8 cellular contexts compared by ENCODE assay signal in the genomic region with DNA sequence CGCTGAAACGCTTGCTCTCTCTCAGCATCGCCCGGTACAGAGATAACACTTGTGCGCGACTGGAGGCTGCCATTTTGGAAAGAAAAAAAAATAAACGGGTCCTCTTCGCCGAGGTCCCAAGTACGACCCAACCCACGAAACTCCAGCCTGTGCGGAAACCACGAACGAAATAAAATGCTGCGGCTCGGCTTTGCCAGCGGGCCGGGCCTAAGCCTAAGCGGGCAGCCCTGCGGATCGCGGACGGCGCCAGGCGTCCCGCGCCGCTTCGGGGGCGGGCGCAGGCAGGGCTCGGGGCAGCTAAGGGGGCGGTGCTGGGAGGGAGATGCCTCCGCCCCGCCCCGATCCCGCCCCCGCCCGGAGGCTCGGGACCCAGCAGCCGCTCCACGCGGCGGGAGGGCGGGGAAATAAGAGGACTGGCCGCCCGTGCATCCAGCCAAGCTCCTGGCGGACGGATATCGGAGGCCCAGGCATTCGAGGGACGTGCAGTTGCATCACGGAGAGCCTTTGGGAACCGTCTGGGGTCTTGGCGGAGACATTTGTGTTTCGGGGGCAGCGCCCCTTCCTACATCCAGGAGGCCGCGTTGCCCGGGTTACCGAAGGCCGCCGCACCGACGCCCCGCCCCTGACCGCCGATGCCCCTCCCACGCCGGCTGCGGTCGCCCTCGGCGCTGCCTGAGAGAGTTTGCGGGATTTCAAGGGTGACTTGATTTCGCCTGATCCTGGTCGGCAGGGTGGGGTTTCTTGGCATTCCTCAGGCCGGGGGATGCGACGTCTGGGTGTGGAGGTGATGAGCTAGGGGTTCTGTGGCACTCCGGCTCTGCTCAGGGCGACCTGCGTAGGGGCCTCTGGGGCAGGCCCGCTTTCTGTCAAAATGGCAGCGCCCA. TPM values are rescaled to one million over a fixed set of nuclear protein-coding genes. Genes with fewer than 3 reads are reported as not detected.
DNase-seq lines count a peak whose midpoint lies in the region; ATAC-seq and TF ChIP-seq lines count a peak whose summit lies in the region.

FARS2 (plus strand) TSS at position 853 of the 884 bp plus-strand sequence.
LYRM4 (minus strand) TSS at position 290 of the 884 bp plus-strand sequence; CDS start at position 73, 217 bp downstream.

- WGBS in right lobe of liver (ENCODE audit: insufficient coverage, low coverage, low lambda C conversion rate, missing lambda C conversion rate), result 0% methylated on average over 13 of the region's 85 CpGs

- peaks cover 3 to 6% of the 10 kb centered on the region in 2 donors for H3K36me3 Mint-ChIP-seq in CD14-positive monocyte
- H3K36me3 Mint-ChIP-seq in activated CD4-positive, alpha-beta memory T cell treated with anti-CD3 and anti-CD28 coated beads for 36 hours, result peaks cover 19% of the 10 kb centered on the region

- no peaks in the 10 kb centered on the region for H3K36me3 ChIP-seq in right lobe of liver

- peak within 1 kb of the TSS; percentile 95 to 98 for H3K4me3 Mint-ChIP-seq in CD14-positive monocyte
- H3K4me3 Mint-ChIP-seq in activated CD4-positive, alpha-beta memory T cell treated with anti-CD3 and anti-CD28 coated beads for 36 hours, result peak within 1 kb of the TSS; percentile 98

- peak within 1 kb of the TSS; percentile 74 to 94 (median 75) for H3K4me3 ChIP-seq in right lobe of liver

- intact Hi-C loops in CD14-positive monocyte (cut with micrococcal nuclease), result loop anchor here (5.0 to 10.0 kb wide), 3 partner anchors 176 to 1666 kb away; partner anchors contain the start of genes CDYL (in 1 of the 2) and PPP1R3G (in 1 of the 2)
- intact Hi-C loops in activated CD4-positive, alpha-beta memory T cell treated with anti-CD3 and anti-CD28 coated beads for 36 hours (cut with micrococcal nuclease), result loop anchor here (1.0 to 10.0 kb wide), 9 partner anchors 19 to 486 kb away; partner anchors contain the start of gene CDYL
- intact Hi-C loops in right lobe of liver (cut with DNase I), result no loop called here

- H3K27ac Mint-ChIP-seq in CD14-positive monocyte, result peak within 1 kb of the TSS; percentile 97 to 100 (median 100)
- H3K27ac Mint-ChIP-seq in activated CD4-positive, alpha-beta memory T cell treated with anti-CD3 and anti-CD28 coated beads for 36 hours, result peak within 1 kb of the TSS; percentile 99

- TF ChIP-seq POLR2A in right lobe of liver (IDR thresholded peaks at IDR 0.05), result peak; percentile 30

- H3K4me1 Mint-ChIP-seq in CD14-positive monocyte, result peaks cover 19% of the 10 kb centered on the region
- H3K4me1 Mint-ChIP-seq in activated CD4-positive, alpha-beta memory T cell treated with anti-CD3 and anti-CD28 coated beads for 36 hours (ENCODE audit: low read depth), result peaks cover 36% of the 10 kb centered on the region

- ATAC-seq in GM19397 (IDR thresholded peaks at IDR 0.05; ENCODE audit: unreplicated experiment) (peak; percentile 85), HG03565 (IDR thresholded peaks at IDR 0.05; ENCODE audit: unreplicated experiment) (peak; percentile 52), right lobe of liver (peak; percentile 94 to 96 (median 96))

- TF ChIP-seq CTCF in CD14-positive monocyte (IDR thresholded peaks at IDR 0.05) (no peak), right lobe of liver (IDR thresholded peaks at IDR 0.05) (peak in 2 of 4 donors; percentile 37 to 39)

- H3K9me3 Mint-ChIP-seq in CD14-positive monocyte, result no peaks in the 10 kb centered on the region
- H3K9me3 Mint-ChIP-seq in activated CD4-positive, alpha-beta memory T cell treated with anti-CD3 and anti-CD28 coated beads for 36 hours, result no peaks in the 10 kb centered on the region

- POLR2A ChIA-PET in activated CD4-positive, alpha-beta memory T cell treated with anti-CD3 and anti-CD28 coated beads for 36 hours (lab: Charles Lee), result interaction anchor here (0.7 to 3.2 kb wide), 9 partner anchors 10 to 257 kb away, joined by 3 to 30 read pairs (median 4); partner anchors contain the start of gene RPP40

- no peaks in the 10 kb centered on the region for H3K27me3 ChIP-seq in right lobe of liver

- H3K4me1 ChIP-seq in right lobe of liver, result peaks cover 0 to 21% (median 0%) of the 10 kb centered on the region in 4 donors

- no peaks in the 10 kb centered on the region for H3K9me3 ChIP-seq in right lobe of liver

- peak within 1 kb of the TSS; percentile 94 to 99 (median 95) for H3K27ac ChIP-seq in right lobe of liver

- H3K27me3 Mint-ChIP-seq in CD14-positive monocyte (ENCODE audit: low read depth in 3 of 3), result peaks cover 0 to 1% (median 0%) of the 10 kb centered on the region in 3 donors
- H3K27me3 Mint-ChIP-seq in activated CD4-positive, alpha-beta memory T cell treated with anti-CD3 and anti-CD28 coated beads for 36 hours, result no peaks in the 10 kb centered on the region

- DNase-seq in CD14-positive monocyte (ENCODE audit: low spot score) (peak; percentile 81), NCI-H82 (lab: John Stamatoyannopoulos, UW) (peak; percentile 93), dermis microvascular lymphatic vessel endothelial cell (ENCODE audit: low read depth in 2 of 2) (peak; percentile 61 to 87), right lobe of liver (peak; percentile 93 to 94 (median 94))
- peak; percentile 93 for DNase-seq in activated CD4-positive, alpha-beta memory T cell treated with anti-CD3 and anti-CD28 coated beads for 36 hours
- DNase-seq in stimulated activated CD4-positive, alpha-beta T cell treated with anti-CD3 and anti-CD28 coated beads, Interleukin-4, amount 100 ng/mL, for 24 hours, result peak; percentile 90

- CTCF ChIA-PET in activated CD4-positive, alpha-beta memory T cell treated with anti-CD3 and anti-CD28 coated beads for 36 hours (lab: Charles Lee), result interaction anchor here (1.1 to 6.2 kb wide), 6 partner anchors 19 to 117 kb away, joined by 3 to 50 read pairs (median 10); no protein-coding TSS in a partner anchor

RNA-seq across cellular contexts. Expression of gene FARS2, which starts in this region (rescaled TPM):
- polyA plus RNA-seq in CD14-positive monocyte, result 10 to 100 TPM; 17.7 to 21.6 TPM
- 10 to 100 TPM; 22.7 to 23.7 TPM for total RNA-seq in activated CD4-positive, alpha-beta memory T cell treated with anti-CD3 and anti-CD28 coated beads for 36 hours
- total RNA-seq in dermis microvascular lymphatic vessel endothelial cell, result 23.4 and 26.8 TPM in 2 replicates
- 10 to 100 TPM in 5 of 6 experiments, 1 to 10 TPM in 1; 7.2 to 12.9 (median 11.7) TPM for total RNA-seq in right lobe of liver

RNA-seq across cellular contexts. Expression of gene LYRM4, which starts in this region (rescaled TPM):
- 10 to 100 TPM; 18.1 to 19.6 TPM for polyA plus RNA-seq in CD14-positive monocyte
- 10 to 100 TPM; 50.6 to 53.6 TPM for total RNA-seq in activated CD4-positive, alpha-beta memory T cell treated with anti-CD3 and anti-CD28 coated beads for 36 hours
- total RNA-seq in dermis microvascular lymphatic vessel endothelial cell, result 14.4 and 15.7 TPM in 2 replicates
- total RNA-seq in right lobe of liver, result 10 to 100 TPM in 2 of 6 experiments, 1 to 10 TPM in 4; 5.7 to 11.5 (median 8.5) TPM

Comparison
In these comparisons a context has a peak if more than half of its experiments do, and no peak if none do; other contexts are left out.
1. Peak in every context shown above with its lines: DNase-seq, ATAC-seq, H3K4me3 ChIP-seq and H3K27ac ChIP-seq.
2. intact Hi-C loops: an anchor here in CD14-positive monocyte (5.0 to 10.0 kb wide) and activated CD4-positive, alpha-beta memory T cell treated with anti-CD3 and anti-CD28 coated beads for 36 hours (1.0 to 10.0 kb wide); none called in right lobe of liver.